Comparison of ENCODE assay signal across 1 cellular context in genomic region chr12:124510301-124510970, GRCh38.
TF ChIP-seq lines count a peak whose summit lies in the region.

No MANE protein-coding gene starts in this region.

TF ChIP-seq in HepG2, 621 proteins besides CTCF, POLR2A, EP300 and RAD21 (continued from another document):
- TF ChIP-seq, protein P1, sequence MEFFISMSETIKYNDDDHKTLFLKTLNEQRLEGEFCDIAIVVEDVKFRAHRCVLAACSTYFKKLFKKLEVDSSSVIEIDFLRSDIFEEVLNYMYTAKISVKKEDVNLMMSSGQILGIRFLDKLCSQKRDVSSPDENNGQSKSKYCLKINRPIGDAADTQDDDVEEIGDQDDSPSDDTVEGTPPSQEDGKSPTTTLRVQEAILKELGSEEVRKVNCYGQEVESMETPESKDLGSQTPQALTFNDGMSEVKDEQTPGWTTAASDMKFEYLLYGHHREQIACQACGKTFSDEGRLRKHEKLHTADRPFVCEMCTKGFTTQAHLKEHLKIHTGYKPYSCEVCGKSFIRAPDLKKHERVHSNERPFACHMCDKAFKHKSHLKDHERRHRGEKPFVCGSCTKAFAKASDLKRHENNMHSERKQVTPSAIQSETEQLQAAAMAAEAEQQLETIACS (CRISPR knock-in tag; IDR thresholded peaks at IDR 0.05): no peak
- TF ChIP-seq SYNCRIP (IDR thresholded peaks at IDR 0.05; ENCODE audit: insufficient read depth, low read depth, low read length) (no peak), ZNF646 (CRISPR knock-in tag; IDR thresholded peaks at IDR 0.05) (no peak), ZNF34 (CRISPR knock-in tag; IDR thresholded peaks at IDR 0.05; ENCODE audit: borderline replicate concordance) (0 out of 2 replicates have a peak, but pooled peaks have one; percentile 51), MZF1 (CRISPR knock-in tag; IDR thresholded peaks at IDR 0.05; ENCODE audit: borderline replicate concordance) (no peak), MIXL1 (CRISPR knock-in tag; IDR thresholded peaks at IDR 0.05) (no peak)
